ENCODE assay signal across 28 cellular contexts in the genomic region with DNA sequence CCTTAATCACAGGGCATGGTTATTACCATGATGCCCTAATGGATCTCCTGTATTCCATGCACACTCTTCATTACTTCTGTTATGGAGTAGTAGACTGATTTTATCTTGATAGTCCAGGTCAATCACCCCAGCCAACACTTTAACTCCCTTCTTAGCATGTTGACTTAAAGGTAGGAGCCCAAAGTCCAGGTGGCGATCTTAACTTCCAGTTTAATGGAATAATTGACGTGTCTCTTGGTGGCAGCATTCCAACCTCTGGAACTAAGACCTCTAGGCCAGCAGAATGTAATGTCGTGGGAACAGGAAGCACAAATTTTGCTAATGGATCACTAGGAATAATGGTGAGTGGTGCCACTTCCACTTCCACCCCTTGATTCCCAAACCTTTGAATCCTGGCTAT.
"Had no signal": no experiment of that assay in that cellular context is flagged by ENCODE, and none has a peak within 500 bp of the region (broad histone marks: within the 10 kb centered on the region; RNA-seq: fewer than 3 reads in every experiment).

No MANE protein-coding gene starts in this region.

- H3K4me3 ChIP-seq: neural progenitor cell, ovary, psoas muscle, right lobe of liver, sigmoid colon, smooth muscle cell, spleen, suprapubic skin, testis, tibial artery, transverse colon, upper lobe of right lung, uterus had no signal

- H2AFZ ChIP-seq: neural progenitor cell, parathyroid adenoma had no signal

- H3K9me3 ChIP-seq: ovary, psoas muscle, right lobe of liver, testis, tibial artery, transverse colon, upper lobe of right lung, uterus had no signal

- H3K4me2 ChIP-seq: neural progenitor cell, smooth muscle cell had no signal

- H3K36me3 ChIP-seq: neural progenitor cell, ovary, right lobe of liver, sigmoid colon, spleen, suprapubic skin, tibial artery, transverse colon, upper lobe of right lung, uterus had no signal

- H3K27ac ChIP-seq: neural progenitor cell, ovary, parathyroid adenoma, psoas muscle, right lobe of liver, sigmoid colon, spleen, suprapubic skin, testis, tibial artery, transverse colon, upper lobe of right lung, uterus had no signal

- ATAC-seq: natural killer cell; psoas muscle; right cardiac atrium; stimulated activated memory B cell treated with anti-CD40 and anti-IgM and Interleukin-4, amounts not matched to agents 10 μg/mL and 1 μg/mL and 100 μg/mL, for 72 hours; stimulated activated naive CD8-positive, alpha-beta T cell treated with anti-CD3 and anti-CD28 coated beads, Interleukin-15, amount 100 ng/mL, for 72 hours; stimulated activated naive CD8-positive, alpha-beta T cell treated with anti-CD3 and anti-CD28 coated beads, Interleukin-15, Interleukin-2, amounts not matched to agents 100 U/mL and 50 U/mL, for 24 hours; upper lobe of right lung had no signal

- H3K9ac ChIP-seq: neural progenitor cell, parathyroid adenoma had no signal

- DNase-seq: natural killer cell; occipital lobe; ovary; posterior cingulate gyrus; psoas muscle; right cardiac atrium; right lobe of liver; sigmoid colon; spleen; stimulated activated CD4-positive, alpha-beta T cell treated with anti-CD3 and anti-CD28 coated beads, Interleukin-12 subunit alpha, Interleukin-12 subunit beta, amount 100 ng/mL, for 4 hours; stimulated activated CD4-positive, alpha-beta T cell treated with anti-CD3 and anti-CD28 coated beads, Interleukin-1b, Interleukin-23, amount 100 ng/mL, for 48 hours; stimulated activated CD4-positive, alpha-beta T cell treated with anti-CD3 and anti-CD28 coated beads, Interleukin-4, amount 100 ng/mL, for 1 hour; stimulated activated CD4-positive, alpha-beta T cell treated with anti-CD3 and anti-CD28 coated beads, Interleukin-4, amount 100 ng/mL, for 4 hours; stimulated activated CD8-positive, alpha-beta memory T cell treated with anti-CD3 and anti-CD28 coated beads, Interleukin-4, amount 100 ng/mL, for 48 hours; stimulated activated naive CD4-positive, alpha-beta T cell; stimulated activated naive CD8-positive, alpha-beta T cell treated with anti-CD3 and anti-CD28 coated beads, Interleukin-15, amount 100 ng/mL, for 72 hours; stimulated activated naive CD8-positive, alpha-beta T cell treated with anti-CD3 and anti-CD28 coated beads, Interleukin-15, Interleukin-2, amounts not matched to agents 100 U/mL and 50 U/mL, for 24 hours; substantia nigra; testis; tibial artery; transverse colon; upper lobe of right lung; uterus had no signal

- H3K4me1 ChIP-seq: neural progenitor cell, parathyroid adenoma, psoas muscle, right lobe of liver, sigmoid colon, spleen, suprapubic skin, testis, tibial artery, transverse colon, upper lobe of right lung, uterus had no signal

- H3K79me2 ChIP-seq: parathyroid adenoma had no signal

- H3K27me3 ChIP-seq: neural progenitor cell, ovary, right lobe of liver, sigmoid colon, spleen, suprapubic skin, testis, tibial artery, transverse colon, upper lobe of right lung, uterus had no signal
